8 cellular contexts compared by ENCODE assay signal in the genomic region with DNA sequence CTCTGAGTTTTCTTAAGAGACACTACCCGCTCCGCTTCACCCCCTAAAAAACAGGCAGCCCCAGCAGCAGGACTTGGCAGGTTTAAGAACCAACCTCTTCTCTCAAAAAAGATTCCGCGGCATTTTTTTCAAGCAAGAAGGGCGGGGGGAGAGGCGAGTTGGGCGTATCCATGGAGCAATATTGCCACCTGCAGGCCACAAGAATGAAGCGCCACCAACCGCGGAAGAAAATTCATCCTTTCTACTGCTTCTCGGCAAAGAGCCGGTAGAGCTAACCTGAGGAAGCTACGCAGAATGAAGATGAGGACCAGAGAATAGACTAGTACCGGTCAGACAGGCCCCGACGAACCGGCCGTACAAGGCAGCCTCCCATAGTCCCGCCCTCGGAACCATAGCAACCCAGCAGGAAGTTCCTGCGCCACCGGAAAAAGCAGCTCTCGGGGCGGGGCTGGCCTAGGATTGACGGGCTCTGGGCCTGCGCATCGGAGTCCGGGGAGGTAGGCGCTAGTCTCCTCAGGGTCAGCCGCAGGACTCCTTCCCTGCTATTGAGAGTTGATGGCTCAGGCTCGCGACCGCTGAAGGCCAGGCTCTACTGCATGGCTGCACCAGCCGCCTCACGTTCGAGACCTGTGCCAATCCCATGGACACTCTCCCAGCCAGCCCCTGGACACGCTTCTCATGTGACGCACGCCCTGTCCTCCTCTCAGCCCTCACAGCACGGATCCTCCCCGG.
DNase-seq lines count a peak whose midpoint lies in the region; ATAC-seq and TF ChIP-seq lines count a peak whose summit lies in the region.

No MANE protein-coding gene starts in this region.

- ATAC-seq in HG02610 (IDR thresholded peaks at IDR 0.05; ENCODE audit: unreplicated experiment) (peak; percentile 100), SK-N-SH treated with all-trans-retinoic acid at 6 μM for 48 hours (peak; percentile 100)

- peak; percentile 63 for TF ChIP-seq CTCF in GM12865 (IDR thresholded peaks at IDR 0.05; ENCODE audit: insufficient read depth, low read depth, low read length, missing control alignments)
- peak; percentile 95 for TF ChIP-seq CTCF in osteocyte (IDR thresholded peaks at IDR 0.05)

- H3K27ac ChIP-seq in thymus (ENCODE audit: low read depth), result peak overlapping the region; percentile 93

- peak overlapping the region; percentile 97 for H3K4me3 Mint-ChIP-seq in activated naive CD8-positive, alpha-beta T cell
- peak overlapping the region; percentile 93 for H3K4me3 Mint-ChIP-seq in osteocyte (ENCODE audit: unreplicated experiment)

- DNase-seq in GM12865 (ENCODE audit: low read depth) (peak; percentile 91), NCI-H1048 (lab: John Stamatoyannopoulos, UW) (peak; percentile 50), glomerular visceral epithelial cell (ENCODE audit: extremely low spot score) (peak; percentile 84), osteocyte (ENCODE audit: extremely low spot score, unreplicated experiment) (peak; percentile 93)

- no peaks in the 10 kb centered on the region for H3K4me1 ChIP-seq in thymus (ENCODE audit: control insufficient read depth, insufficient read depth, low read length)

- no peaks in the 10 kb centered on the region for H3K9me3 ChIP-seq in thymus (ENCODE audit: control insufficient read depth)

- H3K27ac Mint-ChIP-seq in activated naive CD8-positive, alpha-beta T cell, result peak overlapping the region; percentile 97
- H3K27ac Mint-ChIP-seq in osteocyte (ENCODE audit: unreplicated experiment), result peak overlapping the region; percentile 99

- H3K9me3 Mint-ChIP-seq in activated naive CD8-positive, alpha-beta T cell (ENCODE audit: low read depth), result no peaks in the 10 kb centered on the region
- no peaks in the 10 kb centered on the region for H3K9me3 Mint-ChIP-seq in osteocyte (ENCODE audit: unreplicated experiment)

- peaks cover 10% of the 10 kb centered on the region for H3K4me1 Mint-ChIP-seq in activated naive CD8-positive, alpha-beta T cell (ENCODE audit: low read depth)
- peaks cover 10% of the 10 kb centered on the region for H3K4me1 Mint-ChIP-seq in osteocyte (ENCODE audit: unreplicated experiment)

- H3K36me3 ChIP-seq in thymus (ENCODE audit: control insufficient read depth, insufficient read depth), result no peaks in the 10 kb centered on the region

- peak overlapping the region; percentile 72 for H3K4me3 ChIP-seq in GM12865 (ENCODE audit: low read depth, low read length)
- H3K4me3 ChIP-seq in thymus (ENCODE audit: low read length), result peak overlapping the region; percentile 60

- H3K27me3 ChIP-seq in thymus (ENCODE audit: control insufficient read depth, insufficient read depth), result no peaks in the 10 kb centered on the region

- WGBS in thymus, result under 1% methylated on average over 41 of the region's 41 CpGs

- no peaks in the 10 kb centered on the region for H3K36me3 Mint-ChIP-seq in activated naive CD8-positive, alpha-beta T cell
- H3K36me3 Mint-ChIP-seq in osteocyte (ENCODE audit: unreplicated experiment), result no peaks in the 10 kb centered on the region

- no peaks in the 10 kb centered on the region for H3K27me3 Mint-ChIP-seq in activated naive CD8-positive, alpha-beta T cell
- peaks cover 6% of the 10 kb centered on the region for H3K27me3 Mint-ChIP-seq in osteocyte (ENCODE audit: unreplicated experiment)

TF ChIP-seq in SK-N-SH treated with all-trans-retinoic acid at 6 μM for 48 hours, 23 proteins besides CTCF, POLR2A, EP300 and RAD21:
- TF ChIP-seq ZNF565 (CRISPR knock-in tag; conservative IDR thresholded peaks at IDR 0.05; ENCODE audit: low read depth), result no peak
- TF ChIP-seq, protein P1, sequence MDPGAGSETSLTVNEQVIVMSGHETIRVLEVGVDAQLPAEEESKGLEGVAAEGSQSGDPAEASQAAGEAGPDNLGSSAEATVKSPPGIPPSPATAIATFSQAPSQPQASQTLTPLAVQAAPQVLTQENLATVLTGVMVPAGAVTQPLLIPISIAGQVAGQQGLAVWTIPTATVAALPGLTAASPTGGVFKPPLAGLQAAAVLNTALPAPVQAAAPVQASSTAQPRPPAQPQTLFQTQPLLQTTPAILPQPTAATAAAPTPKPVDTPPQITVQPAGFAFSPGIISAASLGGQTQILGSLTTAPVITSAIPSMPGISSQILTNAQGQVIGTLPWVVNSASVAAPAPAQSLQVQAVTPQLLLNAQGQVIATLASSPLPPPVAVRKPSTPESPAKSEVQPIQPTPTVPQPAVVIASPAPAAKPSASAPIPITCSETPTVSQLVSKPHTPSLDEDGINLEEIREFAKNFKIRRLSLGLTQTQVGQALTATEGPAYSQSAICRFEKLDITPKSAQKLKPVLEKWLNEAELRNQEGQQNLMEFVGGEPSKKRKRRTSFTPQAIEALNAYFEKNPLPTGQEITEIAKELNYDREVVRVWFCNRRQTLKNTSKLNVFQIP (CRISPR knock-in tag; IDR thresholded peaks at IDR 0.05; ENCODE audit: borderline replicate concordance, low read depth), result no peak
- no peak for TF ChIP-seq ESRRG (CRISPR knock-in tag; IDR thresholded peaks at IDR 0.05)
- TF ChIP-seq, protein P2, sequence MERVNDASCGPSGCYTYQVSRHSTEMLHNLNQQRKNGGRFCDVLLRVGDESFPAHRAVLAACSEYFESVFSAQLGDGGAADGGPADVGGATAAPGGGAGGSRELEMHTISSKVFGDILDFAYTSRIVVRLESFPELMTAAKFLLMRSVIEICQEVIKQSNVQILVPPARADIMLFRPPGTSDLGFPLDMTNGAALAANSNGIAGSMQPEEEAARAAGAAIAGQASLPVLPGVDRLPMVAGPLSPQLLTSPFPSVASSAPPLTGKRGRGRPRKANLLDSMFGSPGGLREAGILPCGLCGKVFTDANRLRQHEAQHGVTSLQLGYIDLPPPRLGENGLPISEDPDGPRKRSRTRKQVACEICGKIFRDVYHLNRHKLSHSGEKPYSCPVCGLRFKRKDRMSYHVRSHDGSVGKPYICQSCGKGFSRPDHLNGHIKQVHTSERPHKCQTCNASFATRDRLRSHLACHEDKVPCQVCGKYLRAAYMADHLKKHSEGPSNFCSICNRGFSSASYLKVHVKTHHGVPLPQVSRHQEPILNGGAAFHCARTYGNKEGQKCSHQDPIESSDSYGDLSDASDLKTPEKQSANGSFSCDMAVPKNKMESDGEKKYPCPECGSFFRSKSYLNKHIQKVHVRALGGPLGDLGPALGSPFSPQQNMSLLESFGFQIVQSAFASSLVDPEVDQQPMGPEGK (CRISPR knock-in tag; IDR thresholded peaks at IDR 0.05; ENCODE audit: borderline replicate concordance), result no peak
- no peak for TF ChIP-seq PPARA (CRISPR knock-in tag; IDR thresholded peaks at IDR 0.05; ENCODE audit: borderline replicate concordance)
- no peak for TF ChIP-seq RARB (CRISPR knock-in tag; IDR thresholded peaks at IDR 0.05)
- no peak for TF ChIP-seq GLIS3 (CRISPR knock-in tag; IDR thresholded peaks at IDR 0.05)
- TF ChIP-seq TCF4 (CRISPR knock-in tag; IDR thresholded peaks at IDR 0.05; ENCODE audit: borderline replicate concordance), result no peak
- TF ChIP-seq BACH2 (CRISPR knock-in tag; IDR thresholded peaks at IDR 0.05; ENCODE audit: borderline replicate concordance), result no peak
- no peak for TF ChIP-seq ZC3H10 (CRISPR knock-in tag; IDR thresholded peaks at IDR 0.05)
- no peak for TF ChIP-seq ZNF70 (CRISPR knock-in tag; IDR thresholded peaks at IDR 0.05)
- TF ChIP-seq TOX (CRISPR knock-in tag; IDR thresholded peaks at IDR 0.05; ENCODE audit: borderline replicate concordance), result no peak
- no peak for TF ChIP-seq OSR1 (CRISPR knock-in tag; IDR thresholded peaks at IDR 0.05)
- TF ChIP-seq, protein P3, sequence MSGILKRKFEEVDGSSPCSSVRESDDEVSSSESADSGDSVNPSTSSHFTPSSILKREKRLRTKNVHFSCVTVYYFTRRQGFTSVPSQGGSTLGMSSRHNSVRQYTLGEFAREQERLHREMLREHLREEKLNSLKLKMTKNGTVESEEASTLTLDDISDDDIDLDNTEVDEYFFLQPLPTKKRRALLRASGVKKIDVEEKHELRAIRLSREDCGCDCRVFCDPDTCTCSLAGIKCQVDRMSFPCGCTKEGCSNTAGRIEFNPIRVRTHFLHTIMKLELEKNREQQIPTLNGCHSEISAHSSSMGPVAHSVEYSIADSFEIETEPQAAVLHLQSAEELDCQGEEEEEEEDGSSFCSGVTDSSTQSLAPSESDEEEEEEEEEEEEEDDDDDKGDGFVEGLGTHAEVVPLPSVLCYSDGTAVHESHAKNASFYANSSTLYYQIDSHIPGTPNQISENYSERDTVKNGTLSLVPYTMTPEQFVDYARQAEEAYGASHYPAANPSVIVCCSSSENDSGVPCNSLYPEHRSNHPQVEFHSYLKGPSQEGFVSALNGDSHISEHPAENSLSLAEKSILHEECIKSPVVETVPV (CRISPR knock-in tag; IDR thresholded peaks at IDR 0.05), result no peak
- TF ChIP-seq ZNF8 (CRISPR knock-in tag; IDR thresholded peaks at IDR 0.05), result no peak

Comparison
In these comparisons a context has a peak if more than half of its experiments do, and no peak if none do; other contexts are left out.
1. Peak in every context shown above with its lines: DNase-seq, ATAC-seq, H3K4me3 ChIP-seq and H3K27ac ChIP-seq.